Comparison of ENCODE assay signal across 32 cellular contexts in genomic region chr5:26386532-26386931, GRCh38.
"Had no signal": no experiment of that assay in that cellular context is flagged by ENCODE, and none has a peak within 500 bp of the region (broad histone marks: within the 10 kb centered on the region; RNA-seq: fewer than 3 reads in every experiment).

No MANE protein-coding gene starts in this region.

- H3K9me3 ChIP-seq: adrenal gland, body of pancreas, breast epithelium had no signal

- H3K27me3 ChIP-seq: adrenal gland, body of pancreas, brain microvascular endothelial cell, breast epithelium had no signal

- H3K4me1 ChIP-seq: adrenal gland, body of pancreas, breast epithelium had no signal

- H3K27ac ChIP-seq: adrenal gland, body of pancreas, brain microvascular endothelial cell, breast epithelium, VCaP had no signal

- H3K4me3 ChIP-seq: adrenal gland, body of pancreas, breast epithelium had no signal

- FAIRE-seq: astrocyte had no signal

- ATAC-seq: activated CD8-positive, alpha-beta T cell treated with anti-CD3 and anti-CD28 coated beads for 36 hours; activated naive CD4-positive, alpha-beta T cell treated with anti-CD3 and anti-CD28 coated beads, Interleukin-2, amount 50 U/mL, for 72 hours; activated T-cell treated with anti-CD3 and anti-CD28 coated beads, Interleukin-2, amount 50 U/mL, for 4 hours; activated T-cell treated with anti-CD3 and anti-CD28 coated beads, Interleukin-2, amount 50 U/mL, for 72 hours; activated T-helper 17 cell treated with anti-CD3 and anti-CD28 coated beads, Interleukin-2, amount 50 U/mL, for 72 hours; body of pancreas had no signal

- H3K36me3 ChIP-seq: adrenal gland, brain microvascular endothelial cell, breast epithelium had no signal

- DNase-seq: activated B cell treated with CpG ODN at 0.5 μM for 24 hours; activated CD4-positive, alpha-beta memory T cell treated with anti-CD3 and anti-CD28 coated beads for 36 hours; activated CD4-positive, alpha-beta T cell treated with anti-CD3 and anti-CD28 coated beads for 4 hours; activated CD4-positive, alpha-beta T cell treated with anti-CD3 and anti-CD28 coated beads, Interleukin-2, amount 10 ng/mL, durations not matched to agents 24 days and 14 days; activated CD4-positive, alpha-beta T cell treated with anti-CD3 and anti-CD28 coated beads, Interleukin-2, amount 50 U/mL, for 1 hour; activated CD4-positive, alpha-beta T cell treated with anti-CD3 and anti-CD28 coated beads, Interleukin-2, amount 50 U/mL, for 4 hours; activated CD4-positive, CD25-positive, alpha-beta regulatory T cell treated with anti-CD3 and anti-CD28 coated beads, Interleukin-2, amount 50 U/mL, for 72 hours; activated CD8-positive, alpha-beta memory T cell treated with anti-CD3 and anti-CD28 coated beads, Interleukin-2, amount 50 U/mL, for 4 hours; activated CD8-positive, alpha-beta T cell treated with anti-CD3 and anti-CD28 coated beads for 36 hours; activated effector memory CD4-positive, alpha-beta T cell treated with anti-CD3 and anti-CD28 coated beads, Interleukin-2, amount 50 U/mL, for 16 hours; activated gamma-delta T cell treated with Interleukin-2 at 50 U/mL for 16 hours; activated naive CD4-positive, alpha-beta T cell; activated naive CD4-positive, alpha-beta T cell treated with anti-CD3 and anti-CD28 coated beads for 36 hours; activated naive CD4-positive, alpha-beta T cell treated with anti-CD3 and anti-CD28 coated beads, Interleukin-2, amount 50 U/mL, for 16 hours; activated naive CD8-positive, alpha-beta T cell treated with anti-CD3 and anti-CD28 coated beads for 36 hours; activated T-cell treated with anti-CD3 and anti-CD28 coated beads for 4 hours; activated T-cell treated with anti-CD3 and anti-CD28 coated beads, Interleukin-2, amount 50 U/mL, for 1 hour; activated T-cell treated with anti-CD3 and anti-CD28 coated beads, Interleukin-2, amount 50 U/mL, for 4 hours; activated T-cell treated with anti-CD3 and anti-CD28 coated beads, Interleukin-2, amount 50 U/mL, for 72 hours; adrenal gland; amniotic stem cell; aorta; body of pancreas; brain microvascular endothelial cell; central memory CD4-positive, alpha-beta T cell; T-helper 2 cell; T-helper 9 cell had no signal
